In genomic region chr3:72347819-72348319, GRCh38 we compare ENCODE assay signal across 8 cellular contexts.
A peak's percentile ranks its signal among the peaks of the same experiment; 100 is the strongest.
DNase-seq lines count a peak whose midpoint lies in the region; ATAC-seq, FAIRE-seq and TF ChIP-seq lines count a peak whose summit lies in the region.

No MANE protein-coding gene starts in this region.

- TF ChIP-seq RAD21 in K562 (CRISPR knock-in tag; conservative IDR thresholded peaks at IDR 0.05 in 1 of 2, IDR thresholded peaks at IDR 0.05 in 1 of 2), result no peak

- peaks cover 18% of the 10 kb centered on the region; the same call in 2 of the 3 replicates for H3K4me1 Mint-ChIP-seq in GM23338

- H3K9me1 ChIP-seq in K562 (ENCODE audit: control insufficient read depth, insufficient read depth, low read length), result no peaks in the 10 kb centered on the region

- H3K9me3 ChIP-seq in K562 (replicated peaks; ENCODE audit: control insufficient read depth, insufficient read depth, low read depth, low read length) (no peaks in the 10 kb centered on the region), left lung (no peaks in the 10 kb centered on the region)

- H3K9ac ChIP-seq in K562 (ENCODE audit: insufficient read depth in 1 of 2, low read depth in 2 of 2, low read length in 2 of 2), result peak overlapping the region in 1 of 2 experiments; percentile 35; a peak in 1 of 4 replicates

- H3K79me2 ChIP-seq in GM23338 (replicated peaks; ENCODE audit: insufficient read depth) (no peaks in the 10 kb centered on the region), K562 (ENCODE audit: control insufficient read depth, insufficient read depth, low read length) (no peaks in the 10 kb centered on the region)

- peaks cover 16% of the 10 kb centered on the region for H3K27me3 Mint-ChIP-seq in GM23338 (ENCODE audit: insufficient read depth, low read depth, poor library complexity)

- H3K36me3 ChIP-seq in GM23338 (ENCODE audit: insufficient read depth) (no peaks in the 10 kb centered on the region), K562 (ENCODE audit: control insufficient read depth, insufficient read depth, low read length) (no peaks in the 10 kb centered on the region), left lung (no peaks in the 10 kb centered on the region)

- POLR2A ChIA-PET in K562 (lab: Yijun Ruan, JAX), result interaction anchor here (0.5 to 1.7 kb wide), 4 partner anchors 11 to 204 kb away, joined by 3 read pairs; no protein-coding TSS in a partner anchor

- no peak overlapping the region for H3K4me3 Mint-ChIP-seq in GM23338

- FAIRE-seq in K562 (lab: Jason Lieb, UNC), result no peak

- H3K36me3 Mint-ChIP-seq in GM23338 (ENCODE audit: low read depth), result no peaks in the 10 kb centered on the region

- no peak for TF ChIP-seq EP300 in K562 (IDR thresholded peaks at IDR 0.05; ENCODE audit: low read length)

- H4K20me1 ChIP-seq in GM23338 (replicated peaks; ENCODE audit: insufficient read depth), result no peaks in the 10 kb centered on the region
- H4K20me1 ChIP-seq in K562 (replicated peaks; ENCODE audit: control insufficient read depth, insufficient read depth, low read length), result no peaks in the 10 kb centered on the region

- TF ChIP-seq POLR2A in K562 (conservative IDR thresholded peaks at IDR 0.05), result no peak

- no TSS peak for BruUV-seq in K562 (replicated peaks; lab: Mats Ljungman, UMichigan)

- no peak overlapping the region for H3K27ac Mint-ChIP-seq in GM23338

- H3K4me1 ChIP-seq in GM23338 (ENCODE audit: insufficient read depth) (peaks cover 6% of the 10 kb centered on the region; the same call in 1 of the 2 replicates), K562 (replicated peaks in 1 of 2; ENCODE audit: control insufficient read depth in 2 of 2, insufficient read depth in 2 of 2, low read length in 2 of 2) (peaks cover 6 to 7% of the 10 kb centered on the region in 2 experiments; a peak in 4 of 5 replicates), left lung (peaks cover 0 to 46% of the 10 kb centered on the region in 2 donors)

- H3K4me3 ChIP-seq in GM23338 (no peak overlapping the region), K562 (no peak overlapping the region), left lung (no peak overlapping the region)

- H3K27ac ChIP-seq in GM23338 (ENCODE audit: low read depth) (no peak overlapping the region), K562 (ENCODE audit: extremely low read depth, low read depth, low read length) (no peak overlapping the region), left lung (peak overlapping the region in 1 of 2 donors; percentile 54)

- H3K9me2 ChIP-seq in GM23338 (ENCODE audit: insufficient read depth), result no peaks in the 10 kb centered on the region

- 32% methylated on average over 4 of the region's 20 CpGs for WGBS in K562 (ENCODE audit: insufficient coverage, low coverage, missing lambda C conversion rate)

- CTCF ChIA-PET in K562 (lab: Yijun Ruan, JAX; ENCODE audit: low intra/inter-chr PET ratio), result no interaction called here

- H3K27me3 ChIP-seq in GM23338 (ENCODE audit: insufficient read depth), result no peaks in the 10 kb centered on the region
- no peaks in the 10 kb centered on the region for H3K27me3 ChIP-seq in K562 (ENCODE audit: control insufficient read depth in 2 of 2, insufficient read depth in 2 of 2, low read length in 2 of 2)
- no peaks in the 10 kb centered on the region for H3K27me3 ChIP-seq in left lung

- DNase-seq in COLO829 (ENCODE audit: low spot score) (peak; percentile 88), GM23338 (ENCODE audit: low spot score) (peak; percentile 76), SKM-1 treated with dmso at 0.1 percent for 144 hours (lab: John Stamatoyannopoulos, UW; ENCODE audit: unreplicated experiment) (peak; percentile 60), K562 (ENCODE audit: extremely low read depth in 1 of 4, low spot score in 3 of 4) (no peak), left lung (peak; percentile 80 to 92), NCI-H1417 (lab: John Stamatoyannopoulos, UW) (no peak), hippocampal formation (lab: John Stamatoyannopoulos, UW) (no peak)
- DNase-seq in stimulated activated CD8-positive, alpha-beta memory T cell treated with anti-CD3 and anti-CD28 coated beads, Interleukin-2, amount 100 ng/mL, for 48 hours (ENCODE audit: low read depth in 2 of 2), result peak; percentile 35 to 62

- TF ChIP-seq CTCF in GM23338 (conservative IDR thresholded peaks at IDR 0.05; ENCODE audit: low read depth in 2 of 2) (0 out of 4 replicates have a peak, but pooled peaks of 1 of the 2 experiments have one; percentile 26), K562 (IDR thresholded peaks at IDR 0.05 in 2 of 3, conservative IDR thresholded peaks at IDR 0.05 in 1 of 3; ENCODE audit: insufficient read depth in 2 of 3, low read depth in 1 of 3, low read length in 3 of 3) (no peak), left lung (IDR thresholded peaks at IDR 0.05) (no peak)

- no peaks in the 10 kb centered on the region for H3K9me3 Mint-ChIP-seq in GM23338

- intact Hi-C loops in K562 (cut with micrococcal nuclease) (no loop called here), left lung (cut with DNase I) (no loop called here)

- peak overlapping the region; percentile 20; the same call in 1 of the 2 replicates for H3K4me2 ChIP-seq in GM23338
- no peak overlapping the region for H3K4me2 ChIP-seq in K562 (ENCODE audit: insufficient read depth, low read length)

- peak; percentile 97 for ATAC-seq in GM23338
- 0 out of 3 replicates have a peak, but pooled peaks have one; percentile 29 for ATAC-seq in K562
- ATAC-seq in left lung, result peak; percentile 93

- peak overlapping the region; percentile 91 for H2AFZ ChIP-seq in GM23338
- no peak overlapping the region for H2AFZ ChIP-seq in K562 (ENCODE audit: low read depth, low read length)

- in situ Hi-C loops in K562 (cut with MboI), result no loop called here

- H3F3A ChIP-seq in GM23338 (replicated peaks; ENCODE audit: low read depth), result no peaks in the 10 kb centered on the region

TF ChIP-seq in GM23338, 12 proteins besides CTCF, POLR2A, EP300 and RAD21:
- no peak for TF ChIP-seq ZNF114 (CRISPR knock-in tag; IDR thresholded peaks at IDR 0.05)
- TF ChIP-seq CREB1 (CRISPR knock-in tag; IDR thresholded peaks at IDR 0.05; ENCODE audit: low read depth), result no peak

TF ChIP-seq in K562, 482 proteins besides CTCF, POLR2A, EP300 and RAD21 (continues in another document):
- TF ChIP-seq PATZ1 (CRISPR knock-in tag; IDR thresholded peaks at IDR 0.05; ENCODE audit: borderline replicate concordance), result no peak
- no peak for TF ChIP-seq HDGF (IDR thresholded peaks at IDR 0.05)
- no peak for TF ChIP-seq ZNF639 (CRISPR knock-in tag; conservative IDR thresholded peaks at IDR 0.05 in 1 of 2, IDR thresholded peaks at IDR 0.05 in 1 of 2)
- TF ChIP-seq ZHX1 (conservative IDR thresholded peaks at IDR 0.05; ENCODE audit: low read length), result no peak
- no peak for TF ChIP-seq ZBTB9 (CRISPR knock-in tag; IDR thresholded peaks at IDR 0.05)

Comparison
In these comparisons a context has a peak if more than half of its experiments do, and no peak if none do; other contexts are left out.
1. DNase-seq: peak in COLO829 (single experiment), GM23338 (single experiment), SKM-1 treated with dmso at 0.1 percent for 144 hours (single experiment), left lung (2 of 2) and stimulated activated CD8-positive, alpha-beta memory T cell treated with anti-CD3 and anti-CD28 coated beads, Interleukin-2, amount 100 ng/mL, for 48 hours (2 of 2); none in K562 (0 of 4), NCI-H1417 (0 of 3) and hippocampal formation (0 of 2).
2. ATAC-seq: peak in every context shown above with its lines; median percentile 97 in GM23338; 93 in left lung; 29 in K562.